ENCODE assay signal across 18 cellular contexts in the genomic region with DNA sequence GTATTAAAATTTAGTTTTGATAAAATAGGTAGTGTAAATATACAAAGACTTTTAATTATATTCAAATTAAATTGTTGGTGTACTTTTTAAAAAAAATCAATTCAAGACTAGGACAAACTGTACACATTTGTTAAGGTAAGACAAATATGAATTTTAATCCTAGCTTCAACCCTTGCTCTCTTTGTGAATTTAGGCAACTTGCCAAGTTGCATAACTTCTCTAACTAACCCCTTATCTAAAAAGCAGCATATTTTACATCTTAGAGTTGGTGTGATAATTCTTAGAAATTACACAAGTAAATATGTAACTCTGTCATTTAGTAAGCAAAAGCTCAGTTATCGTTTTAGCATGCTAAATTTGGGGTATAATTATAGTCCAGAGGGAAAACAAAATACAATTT.
DNase-seq lines count a peak whose midpoint lies in the region; ATAC-seq, FAIRE-seq and TF ChIP-seq lines count a peak whose summit lies in the region.
"Had no signal": no experiment of that assay in that cellular context is flagged by ENCODE, and none has a peak within 500 bp of the region (broad histone marks: within the 10 kb centered on the region; RNA-seq: fewer than 3 reads in every experiment).

No MANE protein-coding gene starts in this region.

- DNase-seq in MCF 10A (ENCODE audit: unreplicated experiment) = peak; percentile 38
- DNase-seq in mammary epithelial cell = no peak
- DNase-seq in adipocyte (ENCODE audit: low read depth) = peak; percentile 1
- DNase-seq in HepG2 (ENCODE audit: low spot score) = peak; percentile 27
- no peak for DNase-seq in SK-N-SH
- no peak for DNase-seq in NCI-H1436 treated with DMSO at 0.1 percent for 48 hours (lab: John Stamatoyannopoulos, UW)
- no peak for DNase-seq in stimulated activated CD4-positive, alpha-beta T cell treated with anti-CD3 and anti-CD28 coated beads, Interleukin-12 subunit alpha, Interleukin-12 subunit beta, amount 100 ng/mL, for 4 hours
- DNase-seq in cerebellar nuclear complex (lab: John Stamatoyannopoulos, UW) = no peak
- DNase-seq: DMS79, H9, NCI-H1048, NCI-H446 treated with DMSO at 0.1 percent for 48 hours, NCI-H774, Peyer's patch, Right ventricle myocardium superior had no signal

- no peak overlapping the region for H3K4me3 Mint-ChIP-seq in MCF 10A (ENCODE audit: unreplicated experiment)
- H3K4me3 Mint-ChIP-seq: H9, IgD-negative memory B cell had no signal

- no peaks in the 10 kb centered on the region for H3K79me2 ChIP-seq in mammary epithelial cell (ENCODE audit: insufficient read depth, low read length)
- no peaks in the 10 kb centered on the region for H3K79me2 ChIP-seq in HepG2 (ENCODE audit: insufficient read depth, low read length)
- H3K79me2 ChIP-seq in SK-N-SH (ENCODE audit: insufficient read depth) = no peaks in the 10 kb centered on the region

- H3K9me3 Mint-ChIP-seq in MCF 10A (ENCODE audit: unreplicated experiment) = no peaks in the 10 kb centered on the region

- POLR2A ChIA-PET in MCF 10A (lab: Yijun Ruan, JAX) = no interaction called here
- POLR2A ChIA-PET in HepG2 (lab: Yijun Ruan, JAX) = no interaction called here
- POLR2A ChIA-PET in SK-N-SH (lab: Yijun Ruan, JAX) = no interaction called here

- H2AFZ ChIP-seq in mammary epithelial cell (ENCODE audit: low read depth, low read length) (no peak overlapping the region), HepG2 (ENCODE audit: low read length) (no peak overlapping the region), SK-N-SH (ENCODE audit: low read depth) (no peak overlapping the region)

- TF ChIP-seq POLR2A in HepG2 (IDR thresholded peaks at IDR 0.05; ENCODE audit: insufficient read depth in 1 of 2, low read depth in 2 of 2, low read length in 2 of 2) = no peak

- H3K4me3 ChIP-seq in mammary epithelial cell (replicated peaks in 1 of 3; ENCODE audit: insufficient read depth in 1 of 3, low read depth in 2 of 3, low read length in 3 of 3) = no peak overlapping the region
- H3K4me3 ChIP-seq in adipocyte (ENCODE audit: low read length) = no peak overlapping the region
- H3K4me3 ChIP-seq in HepG2 (replicated peaks in 1 of 3; ENCODE audit: insufficient read depth in 1 of 3, low read depth in 2 of 3, low read length in 3 of 3) = no peak overlapping the region
- H3K4me3 ChIP-seq in SK-N-SH (ENCODE audit: low read depth in 2 of 2, low read length in 1 of 2) = no peak overlapping the region
- H3K4me3 ChIP-seq: A549, GM12878, Peyer's patch had no signal

- H3K27me3 ChIP-seq in mammary epithelial cell (ENCODE audit: insufficient read depth, low read length) (no peaks in the 10 kb centered on the region), adipocyte (replicated peaks; ENCODE audit: control insufficient read depth, insufficient read depth, low read length) (no peaks in the 10 kb centered on the region), HepG2 (ENCODE audit: control insufficient read depth in 1 of 2, insufficient read depth in 2 of 2, low read length in 2 of 2) (no peaks in the 10 kb centered on the region), SK-N-SH (ENCODE audit: insufficient read depth) (no peaks in the 10 kb centered on the region)
- H3K27me3 ChIP-seq: Peyer's patch had no signal

- H3K9me2 ChIP-seq in SK-N-SH = no peaks in the 10 kb centered on the region

- H3K4me1 ChIP-seq in mammary epithelial cell (ENCODE audit: insufficient read depth, low read length) = no peaks in the 10 kb centered on the region
- H3K4me1 ChIP-seq in adipocyte (ENCODE audit: control insufficient read depth, insufficient read depth, low read length) = no peaks in the 10 kb centered on the region
- 0 out of 2 replicates have a peak, but pooled peaks cover 6% of the 10 kb centered on the region for H3K4me1 ChIP-seq in HepG2 (ENCODE audit: insufficient read depth, low read length)
- no peaks in the 10 kb centered on the region for H3K4me1 ChIP-seq in SK-N-SH (ENCODE audit: control insufficient read depth in 1 of 2, insufficient read depth in 2 of 2, low read depth in 1 of 2, low read length in 1 of 2)
- H3K4me1 ChIP-seq: A549, Peyer's patch had no signal

- TF ChIP-seq RAD21 in HepG2 (CRISPR knock-in tag; IDR thresholded peaks at IDR 0.05) (no peak), SK-N-SH (IDR thresholded peaks at IDR 0.05; ENCODE audit: low read length) (no peak)

- H3K27ac ChIP-seq in mammary epithelial cell (ENCODE audit: insufficient read depth, low read depth, low read length) = no peak overlapping the region
- H3K27ac ChIP-seq in HepG2 (ENCODE audit: extremely low read length, insufficient read depth, low read length) = no peak overlapping the region
- H3K27ac ChIP-seq in SK-N-SH (ENCODE audit: low read depth in 2 of 2, low read length in 1 of 2) = no peak overlapping the region
- H3K27ac ChIP-seq: A549, Peyer's patch had no signal

- H3K9ac ChIP-seq in mammary epithelial cell (ENCODE audit: insufficient read depth, low read length) (no peak overlapping the region), adipocyte (ENCODE audit: low read length) (no peak overlapping the region), HepG2 (ENCODE audit: insufficient read depth, low read depth, low read length) (no peak overlapping the region), SK-N-SH (no peak overlapping the region)

- CTCF ChIA-PET in MCF 10A (lab: Yijun Ruan, JAX) (no interaction called here), mammary epithelial cell (lab: Charles Lee; ENCODE audit: low non-redundant PET) (no interaction called here), HepG2 (lab: Yijun Ruan, JAX; ENCODE audit: low intra/inter-chr PET ratio, low total read pairs) (no interaction called here), SK-N-SH (lab: Yijun Ruan, JAX) (no interaction called here)

- no peaks in the 10 kb centered on the region for H3F3A ChIP-seq in SK-N-SH (replicated peaks; ENCODE audit: insufficient read depth)

- no peak overlapping the region for H3K27ac Mint-ChIP-seq in MCF 10A (ENCODE audit: low read depth, unreplicated experiment)
- H3K27ac Mint-ChIP-seq: IgD-negative memory B cell had no signal

- no peaks in the 10 kb centered on the region for H3K36me3 Mint-ChIP-seq in MCF 10A (ENCODE audit: insufficient read depth, unreplicated experiment)
- H3K36me3 Mint-ChIP-seq: IgD-negative memory B cell had no signal

- no peaks in the 10 kb centered on the region for H3K4me1 Mint-ChIP-seq in MCF 10A (ENCODE audit: insufficient read depth, unreplicated experiment)
- H3K4me1 Mint-ChIP-seq: H9, IgD-negative memory B cell had no signal

- H4K20me1 ChIP-seq in mammary epithelial cell (ENCODE audit: insufficient read depth, low read length) (no peaks in the 10 kb centered on the region), HepG2 (ENCODE audit: insufficient read depth, low read length) (no peaks in the 10 kb centered on the region), SK-N-SH (ENCODE audit: insufficient read depth) (no peaks in the 10 kb centered on the region)

- intact Hi-C loops in MCF 10A (cut with micrococcal nuclease) (no loop called here), mammary epithelial cell (cut with micrococcal nuclease) (no loop called here), HepG2 (cut with micrococcal nuclease; ENCODE audit: unreplicated experiment) (no loop called here)

- no peak for ATAC-seq in HepG2
- ATAC-seq: A549, GM12878 had no signal

- no TSS peak for BruUV-seq in MCF 10A (replicated peaks; lab: Mats Ljungman, UMichigan)
- no TSS peak for BruUV-seq in mammary epithelial cell (replicated peaks; lab: Mats Ljungman, UMichigan)
- no TSS peak for BruUV-seq in HepG2 (replicated peaks; lab: Mats Ljungman, UMichigan)

- TF ChIP-seq CTCF in MCF 10A (IDR thresholded peaks at IDR 0.05; ENCODE audit: unreplicated experiment) (no peak), mammary epithelial cell (conservative IDR thresholded peaks at IDR 0.05 in 1 of 2, IDR thresholded peaks at IDR 0.05 in 1 of 2; ENCODE audit: extremely low read depth in 1 of 2, insufficient read depth in 1 of 2, low read depth in 1 of 2, low read length in 2 of 2) (no peak), HepG2 (CRISPR knock-in tag; IDR thresholded peaks at IDR 0.05) (no peak), SK-N-SH (IDR thresholded peaks at IDR 0.05) (no peak)

- H3K9me3 ChIP-seq in mammary epithelial cell (replicated peaks; ENCODE audit: insufficient read depth, low read length) (no peaks in the 10 kb centered on the region), adipocyte (ENCODE audit: control insufficient read depth, low read length) (no peaks in the 10 kb centered on the region), HepG2 (ENCODE audit: low read length) (no peaks in the 10 kb centered on the region), SK-N-SH (no peaks in the 10 kb centered on the region)
- H3K9me3 ChIP-seq: A549, Peyer's patch had no signal

- TF ChIP-seq EP300 in HepG2 (IDR thresholded peaks at IDR 0.05; ENCODE audit: low read depth in 2 of 2, low read length in 2 of 2) (no peak), HepG2 (CRISPR knock-in tag; IDR thresholded peaks at IDR 0.05; ENCODE audit: borderline replicate concordance) (no peak), SK-N-SH (IDR thresholded peaks at IDR 0.05; ENCODE audit: borderline replicate concordance in 1 of 2, low read depth in 1 of 2, low read length in 1 of 2) (no peak)

- H3K4me2 ChIP-seq in mammary epithelial cell (ENCODE audit: insufficient read depth, low read depth, low read length) (no peak overlapping the region), HepG2 (ENCODE audit: low read depth, low read length) (no peak overlapping the region), SK-N-SH (no peak overlapping the region)
- H3K4me2 ChIP-seq: A549 had no signal

- dilution Hi-C loops in mammary epithelial cell (cut with HindIII; ENCODE audit: low sequenced_read_pairs) = no loop called here

- in situ Hi-C loops in mammary epithelial cell (cut with MboI; ENCODE audit: low sequenced_read_pairs in 2 of 2) = no loop called here
- in situ Hi-C loops in HepG2 (cut with HindIII; ENCODE audit: extremely low pct_ligation_motif_present, low pct_unique_long_range_greater_than_20kb) = no loop called here

- H3K36me3 ChIP-seq in mammary epithelial cell (ENCODE audit: insufficient read depth, low read length) (no peaks in the 10 kb centered on the region), adipocyte (ENCODE audit: control insufficient read depth, insufficient read depth, low read length, severe bottlenecking) (no peaks in the 10 kb centered on the region), HepG2 (replicated peaks in 1 of 2; ENCODE audit: control insufficient read depth in 1 of 2, insufficient read depth in 2 of 2, low read length in 2 of 2) (no peaks in the 10 kb centered on the region), SK-N-SH (replicated peaks in 1 of 2; ENCODE audit: control insufficient read depth in 1 of 2, insufficient read depth in 2 of 2, low read length in 1 of 2) (no peaks in the 10 kb centered on the region)
- H3K36me3 ChIP-seq: Peyer's patch had no signal

- 29% methylated on average over 1 of the region's 1 CpG for WGBS in mammary epithelial cell (ENCODE audit: low coverage, missing lambda C conversion rate)
- WGBS in HepG2 (ENCODE audit: low lambda C conversion rate) = 0% methylated on average over 1 of the region's 1 CpG
- 13% methylated on average over 1 of the region's 1 CpG for WGBS in SK-N-SH (ENCODE audit: low lambda C conversion rate)

- no peaks in the 10 kb centered on the region for H3K27me3 Mint-ChIP-seq in MCF 10A (ENCODE audit: insufficient read depth, unreplicated experiment)
- H3K27me3 Mint-ChIP-seq: IgD-negative memory B cell had no signal

- no peak for FAIRE-seq in HepG2 (lab: Jason Lieb, UNC)
- FAIRE-seq: A549, GM12878 had no signal

TF ChIP-seq in HepG2, 621 proteins besides CTCF, POLR2A, EP300 and RAD21 (continues in another document):
- TF ChIP-seq SIN3B (IDR thresholded peaks at IDR 0.05; ENCODE audit: low read length) = no peak

Comparison
In these comparisons a context has a peak if more than half of its experiments do, and no peak if none do; other contexts are left out.
1. DNase-seq: peak in MCF 10A (single experiment), adipocyte (single experiment) and HepG2 (single experiment); none in mammary epithelial cell (single experiment), SK-N-SH (single experiment), NCI-H1436 treated with DMSO at 0.1 percent for 48 hours (single experiment), stimulated activated CD4-positive, alpha-beta T cell treated with anti-CD3 and anti-CD28 coated beads, Interleukin-12 subunit alpha, Interleukin-12 subunit beta, amount 100 ng/mL, for 4 hours (single experiment) and cerebellar nuclear complex (0 of 2).